Comparison of ENCODE assay signal across 21 cellular contexts in genomic region chr7:70735313-70735712, GRCh38.
"Had no signal": no experiment of that assay in that cellular context is flagged by ENCODE, and none has a peak within 500 bp of the region (broad histone marks: within the 10 kb centered on the region; RNA-seq: fewer than 3 reads in every experiment).

No MANE protein-coding gene starts in this region.

- H3K4me3 Mint-ChIP-seq: activated CD4-positive, alpha-beta T cell treated with anti-CD3 and anti-CD28 coated beads, Interleukin-2, amount 10 ng/mL, durations not matched to agents 7 days and 5 days; dendritic cell treated with granulocyte-macrophage colony-stimulating factor and Interleukin-4, amounts not matched to agents 40 ng/mL and 50 ng/mL, for 4 days; memory B cell; naive B cell; T-cell had no signal

- H3K27me3 ChIP-seq: adrenal gland, esophagus squamous epithelium, suprapubic skin had no signal

- H3K36me3 Mint-ChIP-seq: T-cell had no signal

- H2AFZ ChIP-seq: parathyroid adenoma had no signal

- H3K9me3 Mint-ChIP-seq: dendritic cell treated with granulocyte-macrophage colony-stimulating factor and Interleukin-4, amounts not matched to agents 40 ng/mL and 50 ng/mL, for 4 days had no signal

- H3K27ac ChIP-seq: adrenal gland, esophagus squamous epithelium, neutrophil, parathyroid adenoma, SK-N-MC, suprapubic skin had no signal

- H3K9me3 ChIP-seq: adrenal gland, esophagus squamous epithelium, neutrophil, suprapubic skin had no signal

- ATAC-seq: activated naive CD4-positive, alpha-beta T cell treated with anti-CD3 and anti-CD28 coated beads, Interleukin-2, amount 50 U/mL, for 72 hours; stimulated activated naive CD8-positive, alpha-beta T cell treated with anti-CD3 and anti-CD28 coated beads, Interleukin-15, amount 100 ng/mL, for 72 hours; T-cell had no signal

- DNase-seq: activated CD4-positive, alpha-beta T cell treated with anti-CD3 and anti-CD28 coated beads, Interleukin-2, amount 10 ng/mL, durations not matched to agents 7 days and 5 days; activated CD8-positive, alpha-beta memory T cell treated with anti-CD3 and anti-CD28 coated beads for 24 hours; activated CD8-positive, alpha-beta memory T cell treated with anti-CD3 and anti-CD28 coated beads, Interleukin-2, amount 50 U/mL, for 48 hours; activated gamma-delta T cell; activated T-cell treated with anti-CD3 and anti-CD28 coated beads, Interleukin-2, amount 50 U/mL, for 48 hours; adrenal gland; effector CD8-positive, alpha-beta T cell; esophagus squamous epithelium; naive B cell; stimulated activated CD4-positive, alpha-beta T cell treated with anti-CD3 and anti-CD28 coated beads, Interleukin-2, amount 100 ng/mL, for 24 hours; stimulated activated naive CD8-positive, alpha-beta T cell treated with anti-CD3 and anti-CD28 coated beads, Interleukin-15, amount 100 ng/mL, for 72 hours; T-cell; T1000; trophoblast cell had no signal

- H3K27me3 Mint-ChIP-seq: activated CD4-positive, alpha-beta T cell treated with anti-CD3 and anti-CD28 coated beads, Interleukin-2, amount 10 ng/mL, durations not matched to agents 7 days and 5 days; dendritic cell treated with granulocyte-macrophage colony-stimulating factor and Interleukin-4, amounts not matched to agents 40 ng/mL and 50 ng/mL, for 4 days; memory B cell; naive B cell; stimulated activated naive CD8-positive, alpha-beta T cell treated with anti-CD3 and anti-CD28 coated beads, Interleukin-15, amount 100 ng/mL, for 72 hours had no signal

- H3K4me1 ChIP-seq: parathyroid adenoma had no signal

- H3K36me3 ChIP-seq: adrenal gland, esophagus squamous epithelium, neutrophil, suprapubic skin had no signal

- H3K27ac Mint-ChIP-seq: activated CD4-positive, alpha-beta T cell treated with anti-CD3 and anti-CD28 coated beads, Interleukin-2, amount 10 ng/mL, durations not matched to agents 7 days and 5 days; activated naive CD4-positive, alpha-beta T cell treated with anti-CD3 and anti-CD28 coated beads, Interleukin-2, amount 50 U/mL, for 72 hours; dendritic cell treated with granulocyte-macrophage colony-stimulating factor and Interleukin-4, amounts not matched to agents 40 ng/mL and 50 ng/mL, for 4 days; memory B cell; stimulated activated naive CD8-positive, alpha-beta T cell treated with anti-CD3 and anti-CD28 coated beads, Interleukin-15, amount 100 ng/mL, for 72 hours; T-cell had no signal

- H3K4me3 ChIP-seq: adrenal gland, esophagus squamous epithelium, SK-N-MC, suprapubic skin had no signal

- H3K9ac ChIP-seq: parathyroid adenoma had no signal
